Comparison of ENCODE assay signal across 1 cellular context in genomic region chr7:131335639-131336400, GRCh38.
TF ChIP-seq lines count a peak whose summit lies in the region.

No MANE protein-coding gene starts in this region.

TF ChIP-seq in K562, 482 proteins besides CTCF, POLR2A, EP300 and RAD21 (continued from another document):
- TF ChIP-seq MGA (IDR thresholded peaks at IDR 0.05) (0 out of 2 replicates have a peak, but pooled peaks have one; percentile 8), ZNF609 (CRISPR knock-in tag; IDR thresholded peaks at IDR 0.05; ENCODE audit: borderline replicate concordance) (no peak), VEZF1 (CRISPR knock-in tag; IDR thresholded peaks at IDR 0.05) (no peak), ZNF121 (CRISPR knock-in tag; conservative IDR thresholded peaks at IDR 0.05) (peak; percentile 23; the same call in 1 of the 2 replicates), NKRF (IDR thresholded peaks at IDR 0.05; ENCODE audit: borderline replicate concordance) (no peak), MEIS2 (IDR thresholded peaks at IDR 0.05; ENCODE audit: partially characterized antibody) (peak; percentile 39), ZNF444 (CRISPR knock-in tag; IDR thresholded peaks at IDR 0.05) (no peak)
